ENCODE assay signal across 8 cellular contexts in the genomic region with DNA sequence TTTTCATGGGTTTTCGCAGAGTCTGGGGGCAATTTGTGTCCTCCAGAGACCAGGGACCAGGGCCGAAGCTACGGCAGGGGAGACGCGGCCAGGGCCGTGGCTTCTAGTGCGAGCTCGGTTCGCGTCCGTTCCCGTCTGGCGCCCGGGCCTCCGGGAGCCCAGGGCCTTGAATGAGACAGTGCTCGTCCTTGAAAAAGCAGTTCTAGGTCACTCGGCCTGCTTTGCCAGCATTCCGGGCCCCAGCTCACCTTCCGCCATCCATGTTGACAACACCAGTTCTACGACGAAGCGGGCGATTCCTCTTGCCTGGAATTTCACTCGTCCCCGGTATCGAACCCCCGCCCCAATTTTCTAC. TPM values are rescaled to one million over a fixed set of nuclear protein-coding genes. Genes with fewer than 3 reads are reported as not detected.
DNase-seq lines count a peak whose midpoint lies in the region; ATAC-seq and TF ChIP-seq lines count a peak whose summit lies in the region.

No MANE protein-coding gene starts in this region.

- ATAC-seq in HG03103 (IDR thresholded peaks at IDR 0.05; ENCODE audit: low read depth, unreplicated experiment): peak; percentile 4
- no peak for ATAC-seq in HG03378 (IDR thresholded peaks at IDR 0.05; ENCODE audit: unreplicated experiment)

- DNase-seq in DMS79 treated with DMSO at 0.1 percent for 48 hours (lab: John Stamatoyannopoulos, UW) (peak; percentile 64), DMS79 (lab: John Stamatoyannopoulos, UW) (no peak), head of caudate nucleus (peak in 31 of 42 donors; percentile 6 to 63 (median 37)), progenitor cell of endocrine pancreas (ENCODE audit: low spot score, unreplicated experiment) (no peak), NCI-H748 (lab: John Stamatoyannopoulos, UW; ENCODE audit: unreplicated experiment) (no peak)
- peak; percentile 6 to 14 for DNase-seq in activated T-helper 1 cell treated with anti-CD3 and anti-CD28 coated beads, Interleukin-2, amount 50 U/mL, for 16 hours (ENCODE audit: low read depth in 1 of 2, low spot score in 1 of 2)

- H3K27me3 Mint-ChIP-seq in progenitor cell of endocrine pancreas: peaks cover 16% of the 10 kb centered on the region

- no peak for TF ChIP-seq CTCF in progenitor cell of endocrine pancreas (IDR thresholded peaks at IDR 0.05; ENCODE audit: unreplicated experiment)

- H3K4me3 Mint-ChIP-seq in progenitor cell of endocrine pancreas (ENCODE audit: low read depth): peak overlapping the region; percentile 89

- peaks cover 21% of the 10 kb centered on the region for H3K9me3 Mint-ChIP-seq in progenitor cell of endocrine pancreas (ENCODE audit: low read depth)

- peak overlapping the region; percentile 95 for H3K27ac Mint-ChIP-seq in progenitor cell of endocrine pancreas

- peaks cover 16% of the 10 kb centered on the region for H3K36me3 Mint-ChIP-seq in progenitor cell of endocrine pancreas (ENCODE audit: insufficient read depth)

- intact Hi-C loops in head of caudate nucleus (cut with DNase I): no loop called here

- peaks cover 10% of the 10 kb centered on the region for H3K4me1 Mint-ChIP-seq in progenitor cell of endocrine pancreas (ENCODE audit: low read depth)

RNA-seq across cellular contexts. Expression of gene OR10AD1, which starts 4.5 kb away (rescaled TPM):
- not detected in 2 replicates for total RNA-seq in progenitor cell of endocrine pancreas

RNA-seq across cellular contexts. Expression of gene CCDC184, which starts 15.2 kb away (rescaled TPM):
- 0.12 TPM in 1 of 2 replicates, not detected in the other for total RNA-seq in progenitor cell of endocrine pancreas

RNA-seq across cellular contexts. Expression of gene ASB8, which starts 41.3 kb away (rescaled TPM):
- 22.2 and 27.0 TPM in 2 replicates for total RNA-seq in progenitor cell of endocrine pancreas

Comparison
In these comparisons a context has a peak if more than half of its experiments do, and no peak if none do; other contexts are left out.
1. DNase-seq: peak in DMS79 treated with DMSO at 0.1 percent for 48 hours (single experiment), activated T-helper 1 cell treated with anti-CD3 and anti-CD28 coated beads, Interleukin-2, amount 50 U/mL, for 16 hours (2 of 2) and head of caudate nucleus (31 of 42); none in DMS79 (single experiment), progenitor cell of endocrine pancreas (single experiment) and NCI-H748 (single experiment).